8 cellular contexts compared by ENCODE assay signal in genomic region chr16:57648590-57649442, GRCh38. TPM values are rescaled to one million over a fixed set of nuclear protein-coding genes. Genes with fewer than 3 reads are reported as not detected.
A peak's percentile ranks its signal among the peaks of the same experiment; 100 is the strongest.
DNase-seq lines count a peak whose midpoint lies in the region; ATAC-seq, FAIRE-seq and TF ChIP-seq lines count a peak whose summit lies in the region.

No MANE protein-coding gene starts in this region.

- peak overlapping the region; percentile 64 for H3K27ac ChIP-seq in lower lobe of right lung

- ATAC-seq in HG03354 (IDR thresholded peaks at IDR 0.05; ENCODE audit: poor library complexity, severe bottlenecking, unreplicated experiment) (peak; percentile 71), lower lobe of right lung (peak; percentile 81 to 89), GM21737 (IDR thresholded peaks at IDR 0.05; ENCODE audit: unreplicated experiment) (no peak)

- peak; percentile 95 for FAIRE-seq in GM12891 (lab: Jason Lieb, UNC)

- H3K4me1 ChIP-seq in lower lobe of right lung = peaks cover 29% of the 10 kb centered on the region

- intact Hi-C loops in lower lobe of right lung (cut with DNase I) = loop anchor here (10.0 kb wide), 1 partner anchor 54 kb away; no protein-coding TSS in a partner anchor

- no peak for TF ChIP-seq POLR2A in GM12891 (IDR thresholded peaks at IDR 0.05; ENCODE audit: low read depth, low read length)

- no peak overlapping the region for H3K4me3 ChIP-seq in lower lobe of right lung

- H3K36me3 ChIP-seq in lower lobe of right lung = peaks cover 16% of the 10 kb centered on the region

- H3K9me3 ChIP-seq in lower lobe of right lung = no peaks in the 10 kb centered on the region

- TF ChIP-seq CTCF in lower lobe of right lung (IDR thresholded peaks at IDR 0.05) = peak; percentile 100

- H3K27me3 ChIP-seq in lower lobe of right lung (ENCODE audit: low read depth) = no peaks in the 10 kb centered on the region

- peak; percentile 92 for DNase-seq in GM12891 (ENCODE audit: insufficient read length, low spot score)
- DNase-seq in NCI-H526 treated with DMSO at 0.1 percent for 48 hours (lab: John Stamatoyannopoulos, UW) = peak; percentile 3
- DNase-seq in activated CD4-positive, alpha-beta T cell treated with anti-CD3 and anti-CD28 coated beads, Interleukin-2, amount 50 U/mL, for 1 hour = peak; percentile 83
- DNase-seq in dermis blood vessel endothelial cell = peak; percentile 90
- DNase-seq in lower lobe of right lung = peak; percentile 86
- peak; percentile 79 for DNase-seq in stimulated activated CD8-positive, alpha-beta memory T cell treated with anti-CD3 and anti-CD28 coated beads, Interleukin-12 subunit alpha, Interleukin-12 subunit beta, amount 100 ng/mL, for 1 hour (ENCODE audit: low read depth)

TF ChIP-seq in GM12891, 5 proteins besides CTCF, POLR2A, EP300 and RAD21:
- TF ChIP-seq POU2F2 (IDR thresholded peaks at IDR 0.05; ENCODE audit: low read depth, low read length) (peak; percentile 42; the same call in 1 of the 2 replicates), PAX5 (IDR thresholded peaks at IDR 0.05; ENCODE audit: insufficient read depth, low read length, severe bottlenecking) (no peak), SPI1 (IDR thresholded peaks at IDR 0.05; ENCODE audit: low read depth, low read length) (no peak)
TF ChIP-seq in GM12891: peak in this region for 1.

RNA-seq across cellular contexts. Expression of gene ADGRG3, which starts 19.3 kb away (rescaled TPM):
- not detected for polyA plus RNA-seq in GM12891 (2012; ENCODE audit: low read depth, missing spikeins)
- total RNA-seq in dermis blood vessel endothelial cell = 2.7 and 4.6 TPM in 2 replicates
- 7.7 TPM for total RNA-seq in lower lobe of right lung

RNA-seq across cellular contexts. Expression of gene ADGRG1, which starts 20.4 kb away (rescaled TPM):
- 1.1 TPM for polyA plus RNA-seq in GM12891 (2012; ENCODE audit: low read depth, missing spikeins)
- 21.8 and 35.4 TPM in 2 replicates for total RNA-seq in dermis blood vessel endothelial cell
- 37.9 TPM for total RNA-seq in lower lobe of right lung

RNA-seq across cellular contexts. Expression of gene DRC7, which starts 45.8 kb away (rescaled TPM):
- 0.55 TPM for polyA plus RNA-seq in GM12891 (2012; ENCODE audit: low read depth, missing spikeins)
- total RNA-seq in dermis blood vessel endothelial cell (0.09 TPM in 1 of 2 replicates, not detected in the other), lower lobe of right lung (4.3 TPM)

Comparison
In these comparisons a context has a peak if more than half of its experiments do, and no peak if none do; other contexts are left out.
1. DNase-seq: peak in every context shown above with its lines; median percentile 92 in GM12891; 90 in dermis blood vessel endothelial cell; 86 in lower lobe of right lung; 83 in activated CD4-positive, alpha-beta T cell treated with anti-CD3 and anti-CD28 coated beads, Interleukin-2, amount 50 U/mL, for 1 hour; 79 in stimulated activated CD8-positive, alpha-beta memory T cell treated with anti-CD3 and anti-CD28 coated beads, Interleukin-12 subunit alpha, Interleukin-12 subunit beta, amount 100 ng/mL, for 1 hour; 3 in NCI-H526 treated with DMSO at 0.1 percent for 48 hours.